Comparison of ENCODE assay signal across 24 cellular contexts in the genomic region with DNA sequence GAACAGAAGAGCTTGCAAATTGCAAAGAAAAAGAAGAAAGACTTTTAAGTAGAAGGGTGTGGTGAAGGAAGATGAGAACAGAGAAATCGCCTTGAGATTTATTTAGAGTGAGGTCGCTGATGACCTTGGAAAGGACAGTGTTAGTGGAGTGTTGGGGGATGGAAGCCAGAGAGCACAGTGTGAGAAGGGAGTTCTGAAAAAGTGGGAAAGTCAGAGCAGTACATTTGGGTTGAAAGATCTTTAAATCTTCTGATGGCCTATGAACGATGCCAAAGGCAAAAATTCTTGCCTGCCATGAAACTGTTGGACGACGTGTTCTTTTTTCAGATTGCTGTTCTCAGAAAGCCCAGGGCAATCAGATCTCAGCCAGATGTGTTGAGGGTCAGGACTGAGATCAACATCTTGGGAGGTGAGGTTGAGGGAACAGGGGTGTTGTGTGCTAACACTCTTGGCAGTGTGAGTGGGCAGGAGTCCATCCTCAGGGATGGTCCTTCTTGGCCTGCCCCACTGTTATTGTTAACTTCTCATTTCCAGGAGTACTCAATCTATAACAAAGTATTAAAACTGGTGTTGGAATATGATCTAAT.
"Had no signal": no experiment of that assay in that cellular context is flagged by ENCODE, and none has a peak within 500 bp of the region (broad histone marks: within the 10 kb centered on the region; RNA-seq: fewer than 3 reads in every experiment).

No MANE protein-coding gene starts in this region.

- H3K4me2 ChIP-seq: neural progenitor cell, smooth muscle cell had no signal

- H3K9ac ChIP-seq: neural progenitor cell, parathyroid adenoma had no signal

- H3K27ac ChIP-seq: esophagus squamous epithelium, left lung, neural progenitor cell, parathyroid adenoma, right lobe of liver, suprapubic skin, thyroid gland, upper lobe of left lung, uterus had no signal

- H3K4me1 ChIP-seq: left lung, neural progenitor cell, parathyroid adenoma, right lobe of liver, suprapubic skin, thyroid gland, upper lobe of left lung, uterus had no signal

- H3K9me3 ChIP-seq: esophagus squamous epithelium, right lobe of liver, suprapubic skin, thyroid gland, upper lobe of left lung, uterus had no signal

- DNase-seq: cortex of kidney; effector memory CD8-positive, alpha-beta T cell; erythroblast; esophagus squamous epithelium; head of caudate nucleus; left cardiac atrium; left lung; mesendoderm; midbrain; naive thymus-derived CD4-positive, alpha-beta T cell; right lobe of liver; stimulated activated CD4-positive, alpha-beta T cell treated with anti-CD3 and anti-CD28 coated beads, Interleukin-12 subunit alpha, Interleukin-12 subunit beta, amount 100 ng/mL, for 4 hours; stimulated activated CD4-positive, alpha-beta T cell treated with anti-CD3 and anti-CD28 coated beads, Interleukin-1b, Interleukin-23, amount 100 ng/mL, for 48 hours; stimulated activated CD4-positive, alpha-beta T cell treated with anti-CD3 and anti-CD28 coated beads, Interleukin-4, amount 100 ng/mL, for 1 hour; stimulated activated CD8-positive, alpha-beta memory T cell treated with anti-CD3 and anti-CD28 coated beads, Interleukin-4, amount 100 ng/mL, for 48 hours; stimulated activated naive CD4-positive, alpha-beta T cell; stimulated activated naive CD8-positive, alpha-beta T cell treated with anti-CD3 and anti-CD28 coated beads, Interleukin-15, amount 100 ng/mL, for 72 hours; thyroid gland; upper lobe of left lung; uterus had no signal

- H3K4me3 ChIP-seq: esophagus squamous epithelium, left lung, neural progenitor cell, right lobe of liver, smooth muscle cell, suprapubic skin, thyroid gland, upper lobe of left lung, uterus had no signal

- H3K36me3 ChIP-seq: esophagus squamous epithelium, left lung, neural progenitor cell, right lobe of liver, suprapubic skin, thyroid gland, upper lobe of left lung, uterus had no signal

- H2AFZ ChIP-seq: neural progenitor cell, parathyroid adenoma had no signal

- H3K27me3 ChIP-seq: esophagus squamous epithelium, left lung, neural progenitor cell, right lobe of liver, suprapubic skin, thyroid gland, upper lobe of left lung, uterus had no signal

- ATAC-seq: effector memory CD8-positive, alpha-beta T cell; left lung; naive thymus-derived CD4-positive, alpha-beta T cell; right lobe of liver; stimulated activated naive CD8-positive, alpha-beta T cell treated with anti-CD3 and anti-CD28 coated beads, Interleukin-15, amount 100 ng/mL, for 72 hours had no signal
